ENCODE assay signal across 19 cellular contexts in genomic region chr4:180942367-180942916, GRCh38.
DNase-seq lines count a peak whose midpoint lies in the region; ATAC-seq and TF ChIP-seq lines count a peak whose summit lies in the region.
"Had no signal": no experiment of that assay in that cellular context is flagged by ENCODE, and none has a peak within 500 bp of the region (broad histone marks: within the 10 kb centered on the region; RNA-seq: fewer than 3 reads in every experiment).

No MANE protein-coding gene starts in this region.

- H3K4me3 ChIP-seq in HCT116 (replicated peaks in 1 of 2; ENCODE audit: low read depth in 1 of 2, low read length in 2 of 2) (no peak overlapping the region), OCI-LY7 (ENCODE audit: low read depth, low read length, poor library complexity, severe bottlenecking) (no peak overlapping the region), neural cell (ENCODE audit: low read length) (peak overlapping the region; percentile 29), GM23338 (no peak overlapping the region)
- H3K4me3 ChIP-seq: BLaER1 had no signal

- H3K4me1 ChIP-seq in HCT116 (ENCODE audit: control insufficient read depth in 1 of 2, insufficient read depth in 2 of 2, low read length in 2 of 2) (no peaks in the 10 kb centered on the region), OCI-LY7 (ENCODE audit: insufficient read depth, low read length, poor library complexity, severe bottlenecking) (no peaks in the 10 kb centered on the region), GM23338 (ENCODE audit: insufficient read depth) (peaks cover 2% of the 10 kb centered on the region; the same call in 1 of the 2 replicates)
- H3K4me1 ChIP-seq: BLaER1, Caco-2 had no signal

- H3K9me3 ChIP-seq in HCT116 (ENCODE audit: control insufficient read depth in 1 of 2, insufficient read depth in 1 of 2, low read depth in 1 of 2, low read length in 2 of 2) (no peaks in the 10 kb centered on the region), OCI-LY7 (ENCODE audit: low read length) (no peaks in the 10 kb centered on the region), neural cell (ENCODE audit: low read length) (no peaks in the 10 kb centered on the region)
- H3K9me3 ChIP-seq: BE2C, BLaER1, Caco-2 had no signal

- POLR2A ChIA-PET in HCT116 (lab: Charles Lee) (no interaction called here), OCI-LY7 (lab: Charles Lee) (interaction anchor here (0.6 to 1.3 kb wide), 2 partner anchors 79 to 435 kb away, joined by 3 to 4 read pairs; no protein-coding TSS in a partner anchor)

- H3K9ac ChIP-seq in HCT116 (ENCODE audit: low read length) (no peak overlapping the region), neural cell (ENCODE audit: low read length) (peak overlapping the region; percentile 16)
- H3K9ac ChIP-seq: BLaER1 had no signal

- no peaks in the 10 kb centered on the region for H3K36me3 ChIP-seq in HCT116 (ENCODE audit: control insufficient read depth in 1 of 2, insufficient read depth in 2 of 2, low read length in 2 of 2)
- no peaks in the 10 kb centered on the region for H3K36me3 ChIP-seq in OCI-LY7 (ENCODE audit: insufficient read depth, low read length)
- no peaks in the 10 kb centered on the region for H3K36me3 ChIP-seq in neural cell (ENCODE audit: insufficient read depth, low read length)
- no peaks in the 10 kb centered on the region for H3K36me3 ChIP-seq in GM23338 (ENCODE audit: insufficient read depth)
- H3K36me3 ChIP-seq: BE2C, BLaER1 had no signal

- intact Hi-C loops in HCT116 (cut with micrococcal nuclease) = no loop called here
- intact Hi-C loops in OCI-LY7 (cut with micrococcal nuclease; ENCODE audit: unreplicated experiment) = no loop called here
- intact Hi-C loops in CD14-positive monocyte (cut with micrococcal nuclease) = no loop called here

- H3K9me3 Mint-ChIP-seq in GM23338 = peaks cover 6% of the 10 kb centered on the region; the same call in 2 of the 3 replicates
- H3K9me3 Mint-ChIP-seq in CD14-positive monocyte = no peaks in the 10 kb centered on the region

- H4K20me1 ChIP-seq in HCT116 (ENCODE audit: insufficient read depth) (no peaks in the 10 kb centered on the region), OCI-LY7 (ENCODE audit: insufficient read depth, low read length) (no peaks in the 10 kb centered on the region), neural cell (ENCODE audit: insufficient read depth) (no peaks in the 10 kb centered on the region), GM23338 (replicated peaks; ENCODE audit: insufficient read depth) (no peaks in the 10 kb centered on the region)
- H4K20me1 ChIP-seq: BLaER1 had no signal

- RAD21 ChIA-PET in HCT116 (lab: Charles Lee; ENCODE audit: low non-redundant PET in 1 of 2, low total read pairs in 2 of 2, uncharacterized antibody in 2 of 2, unreplicated experiment in 2 of 2) = no interaction called here

- TF ChIP-seq RAD21 in HCT116 (IDR thresholded peaks at IDR 0.05; ENCODE audit: low read depth) = no peak
- TF ChIP-seq RAD21 in neural cell (conservative IDR thresholded peaks at IDR 0.05) = no peak

- no peaks in the 10 kb centered on the region for H3K27me3 Mint-ChIP-seq in GM23338 (ENCODE audit: insufficient read depth, low read depth, poor library complexity)
- peaks cover 0 to 1% (median 0%) of the 10 kb centered on the region in 3 donors for H3K27me3 Mint-ChIP-seq in CD14-positive monocyte (ENCODE audit: low read depth in 3 of 3)
- H3K27me3 Mint-ChIP-seq: CD4-positive, alpha-beta T cell had no signal

- H3K79me2 ChIP-seq in HCT116 (ENCODE audit: insufficient read depth, low read length) (no peaks in the 10 kb centered on the region), OCI-LY7 (ENCODE audit: insufficient read depth, low read depth, low read length) (no peaks in the 10 kb centered on the region), neural cell (replicated peaks; ENCODE audit: insufficient read depth, low read length) (no peaks in the 10 kb centered on the region), GM23338 (replicated peaks; ENCODE audit: insufficient read depth) (no peaks in the 10 kb centered on the region)

- H3K9me2 ChIP-seq in HCT116 (ENCODE audit: insufficient read depth) = no peaks in the 10 kb centered on the region
- H3K9me2 ChIP-seq in OCI-LY7 (ENCODE audit: insufficient read depth, low read length) = no peaks in the 10 kb centered on the region
- H3K9me2 ChIP-seq in neural cell (ENCODE audit: insufficient read depth, low read length) = no peaks in the 10 kb centered on the region
- no peaks in the 10 kb centered on the region for H3K9me2 ChIP-seq in GM23338 (ENCODE audit: insufficient read depth)

- no peak overlapping the region for H3K27ac ChIP-seq in HCT116 (ENCODE audit: low read depth, low read length)
- no peak overlapping the region for H3K27ac ChIP-seq in OCI-LY7 (ENCODE audit: low read depth, low read length, poor library complexity, severe bottlenecking)
- peak overlapping the region; percentile 64 for H3K27ac ChIP-seq in neural cell (ENCODE audit: low read length)
- no peak overlapping the region for H3K27ac ChIP-seq in GM23338 (ENCODE audit: low read depth)
- H3K27ac ChIP-seq: BLaER1 had no signal

- TF ChIP-seq CTCF in HCT116 (IDR thresholded peaks at IDR 0.05 in 2 of 3, conservative IDR thresholded peaks at IDR 0.05 in 1 of 3; ENCODE audit: borderline replicate concordance in 1 of 3, insufficient read depth in 1 of 3, low read depth in 2 of 3, low read length in 2 of 3) (no peak), OCI-LY7 (conservative IDR thresholded peaks at IDR 0.05; ENCODE audit: low read length) (no peak), neural cell (IDR thresholded peaks at IDR 0.05; ENCODE audit: poor library complexity, severe bottlenecking) (no peak), GM23338 (conservative IDR thresholded peaks at IDR 0.05; ENCODE audit: low read depth in 2 of 2) (no peak), CD14-positive monocyte (IDR thresholded peaks at IDR 0.05) (no peak)

- H3K4me1 Mint-ChIP-seq in GM23338 (peaks cover 3% of the 10 kb centered on the region), CD14-positive monocyte (no peaks in the 10 kb centered on the region)

- no peak for DNase-seq in HCT116 (ENCODE audit: low read depth, low spot score)
- DNase-seq in NCI-H69 (lab: John Stamatoyannopoulos, UW) = peak; percentile 7
- DNase-seq in OCI-LY7 (ENCODE audit: low spot score) = no peak
- no peak for DNase-seq in RKO (ENCODE audit: low spot score)
- no peak for DNase-seq in NCI-H2029 treated with DMSO at 0.1 percent for 48 hours (lab: John Stamatoyannopoulos, UW)
- DNase-seq in GM23338 (ENCODE audit: low spot score) = no peak
- DNase-seq in CD14-positive monocyte (ENCODE audit: low spot score) = no peak
- DNase-seq: 8988T; ACHN; BE2C; C1 segment of cervical spinal cord; Caco-2; Calu3; CD4-positive, alpha-beta T cell; CD8-positive, alpha-beta T cell; DMS79 treated with DMSO at 0.1 percent for 48 hours; GF-D8 had no signal

- no peaks in the 10 kb centered on the region for H3F3A ChIP-seq in neural cell (ENCODE audit: insufficient read depth, low read length, poor library complexity, severe bottlenecking)
- no peaks in the 10 kb centered on the region for H3F3A ChIP-seq in GM23338 (replicated peaks; ENCODE audit: low read depth)

- ATAC-seq in HCT116 (no peak), GM23338 (no peak)
- ATAC-seq: CD8-positive, alpha-beta T cell had no signal

- no TSS peak for BruUV-seq in HCT116 (replicated peaks; lab: Mats Ljungman, UMichigan)
- BruUV-seq in OCI-LY7 (replicated peaks; lab: Mats Ljungman, UMichigan) = no TSS peak

- H2AFZ ChIP-seq in HCT116 (ENCODE audit: low read depth, low read length, poor library complexity, severe bottlenecking) (peak overlapping the region; percentile 14), OCI-LY7 (ENCODE audit: low read length) (peak overlapping the region; percentile 58), neural cell (ENCODE audit: low read depth, low read length) (peak overlapping the region; percentile 6), GM23338 (no peak overlapping the region)

- H3K27ac Mint-ChIP-seq in GM23338 (no peak overlapping the region), CD14-positive monocyte (no peak overlapping the region)
- H3K27ac Mint-ChIP-seq: CD4-positive, alpha-beta T cell; CD8-positive, alpha-beta T cell had no signal

- TF ChIP-seq EP300 in neural cell (conservative IDR thresholded peaks at IDR 0.05; ENCODE audit: poor library complexity, severe bottlenecking) = peak; percentile 64

- H3K4me2 ChIP-seq in HCT116 (ENCODE audit: low read length) (no peak overlapping the region), OCI-LY7 (ENCODE audit: low read length) (no peak overlapping the region), neural cell (ENCODE audit: low read length) (peak overlapping the region; percentile 52), GM23338 (no peak overlapping the region)
- H3K4me2 ChIP-seq: BLaER1 had no signal

- H3K4me3 Mint-ChIP-seq in GM23338 (no peak overlapping the region), CD14-positive monocyte (no peak overlapping the region)
- H3K4me3 Mint-ChIP-seq: CD4-positive, alpha-beta T cell; CD8-positive, alpha-beta T cell had no signal

- CTCF ChIA-PET in HCT116 (lab: Charles Lee) = interaction anchor here (0.9 kb wide), 1 partner anchor 11 kb away, joined by 4 read pairs; no protein-coding TSS in a partner anchor
- CTCF ChIA-PET in OCI-LY7 (lab: Charles Lee; ENCODE audit: unreplicated experiment) = no interaction called here

- H3K36me3 Mint-ChIP-seq in GM23338 (ENCODE audit: low read depth) (no peaks in the 10 kb centered on the region), CD14-positive monocyte (no peaks in the 10 kb centered on the region)
- H3K36me3 Mint-ChIP-seq: CD8-positive, alpha-beta T cell had no signal

- TF ChIP-seq POLR2A in HCT116 (IDR thresholded peaks at IDR 0.05; ENCODE audit: borderline replicate concordance, extremely low read depth, insufficient read depth, insufficient read length) = no peak

- H3K27me3 ChIP-seq in HCT116 (ENCODE audit: insufficient read depth, low read length) (no peaks in the 10 kb centered on the region), neural cell (ENCODE audit: insufficient read depth, low read depth, low read length) (no peaks in the 10 kb centered on the region), GM23338 (ENCODE audit: insufficient read depth) (no peaks in the 10 kb centered on the region)
- H3K27me3 ChIP-seq: BE2C, BLaER1 had no signal

TF ChIP-seq in HCT116, 20 proteins besides CTCF, POLR2A, EP300 and RAD21 (continues in another document):
- no peak for TF ChIP-seq ZNF274 (IDR thresholded peaks at IDR 0.05; ENCODE audit: low read depth, low read length)
- no peak for TF ChIP-seq ZFX (IDR thresholded peaks at IDR 0.05)
- no peak for TF ChIP-seq TCF7L2 (IDR thresholded peaks at IDR 0.05; ENCODE audit: borderline replicate concordance, extremely low read depth, insufficient read depth, insufficient read length)

TF ChIP-seq in GM23338, 12 proteins besides CTCF, POLR2A, EP300 and RAD21 (continues in another document):
- TF ChIP-seq ZNF114 (CRISPR knock-in tag; IDR thresholded peaks at IDR 0.05) (no peak), JUNB (IDR thresholded peaks at IDR 0.05; ENCODE audit: unreplicated experiment) (no peak), NANOG (IDR thresholded peaks at IDR 0.05; ENCODE audit: borderline replicate concordance) (no peak), EZH2 (IDR thresholded peaks at IDR 0.05; ENCODE audit: low read depth, unreplicated experiment) (no peak), CREB1 (CRISPR knock-in tag; IDR thresholded peaks at IDR 0.05; ENCODE audit: low read depth) (no peak)
